Comparison of ENCODE assay signal across 9 cellular contexts in genomic region chr1:110872745-110873435, GRCh38. TPM values are rescaled to one million over a fixed set of nuclear protein-coding genes. Genes with fewer than 3 reads are reported as not detected.
DNase-seq lines count a peak whose midpoint lies in the region; ATAC-seq and TF ChIP-seq lines count a peak whose summit lies in the region.
"Had no signal": no experiment of that assay in that cellular context is flagged by ENCODE, and none has a peak within 500 bp of the region (broad histone marks: within the 10 kb centered on the region; RNA-seq: fewer than 3 reads in every experiment).

CD53 (plus strand) TSS chr1:110873148; CDS start chr1:110891409, 18,261 bp downstream.

- peaks cover 17% of the 10 kb centered on the region for H3K36me3 Mint-ChIP-seq in activated naive CD8-positive, alpha-beta T cell treated with anti-CD3 and anti-CD28 coated beads, Interleukin-2, amount 50 U/mL, for 24 hours (ENCODE audit: low read depth)
- H3K36me3 Mint-ChIP-seq in natural killer cell treated with Interleukin-12 subunit alpha and Interleukin-12 subunit beta and Interleukin-15 and Interleukin-18, amount 100 ng/mL, for 72 hours, result peaks cover 39% of the 10 kb centered on the region

- peak in 2 of 3 donors; percentile 76 to 85 for DNase-seq in Peyer's patch
- DNase-seq in activated naive CD8-positive, alpha-beta T cell treated with anti-CD3 and anti-CD28 coated beads, Interleukin-2, amount 50 U/mL, for 24 hours, result peak; percentile 41
- DNase-seq in natural killer cell treated with Interleukin-12 subunit alpha and Interleukin-12 subunit beta and Interleukin-15 and Interleukin-18, amount 100 ng/mL, for 72 hours (ENCODE audit: low spot score), result peak; percentile 75
- no peak for DNase-seq in ecto neural progenitor cell (ENCODE audit: low spot score)
- DNase-seq in NCI-H2171 (lab: John Stamatoyannopoulos, UW), result no peak
- no peak for DNase-seq in NCI-H524 treated with DMSO at 0.1 percent for 48 hours (lab: John Stamatoyannopoulos, UW)

- peak within 1 kb of the TSS; percentile 93 for H3K4me3 Mint-ChIP-seq in activated naive CD8-positive, alpha-beta T cell treated with anti-CD3 and anti-CD28 coated beads, Interleukin-2, amount 50 U/mL, for 24 hours
- peak within 1 kb of the TSS; percentile 100 for H3K4me3 Mint-ChIP-seq in natural killer cell treated with Interleukin-12 subunit alpha and Interleukin-12 subunit beta and Interleukin-15 and Interleukin-18, amount 100 ng/mL, for 72 hours

- no peaks in the 10 kb centered on the region for H3K36me3 ChIP-seq in Peyer's patch

- H3K4me3 ChIP-seq in Peyer's patch, result peak within 1 kb of the TSS; percentile 44 to 57 (median 44)

- no peaks in the 10 kb centered on the region for H3K4me1 ChIP-seq in Peyer's patch

- peak; percentile 42 to 56 for TF ChIP-seq POLR2A in Peyer's patch (IDR thresholded peaks at IDR 0.05)

- H3K4me1 Mint-ChIP-seq in activated naive CD8-positive, alpha-beta T cell treated with anti-CD3 and anti-CD28 coated beads, Interleukin-2, amount 50 U/mL, for 24 hours, result peaks cover 42% of the 10 kb centered on the region
- H3K4me1 Mint-ChIP-seq in natural killer cell treated with Interleukin-12 subunit alpha and Interleukin-12 subunit beta and Interleukin-15 and Interleukin-18, amount 100 ng/mL, for 72 hours (ENCODE audit: low read depth in 2 of 2), result peaks cover 51 to 60% of the 10 kb centered on the region in 2 donors

- H3K9me3 Mint-ChIP-seq in activated naive CD8-positive, alpha-beta T cell treated with anti-CD3 and anti-CD28 coated beads, Interleukin-2, amount 50 U/mL, for 24 hours, result peaks cover 1% of the 10 kb centered on the region
- peaks cover 3% of the 10 kb centered on the region for H3K9me3 Mint-ChIP-seq in natural killer cell treated with Interleukin-12 subunit alpha and Interleukin-12 subunit beta and Interleukin-15 and Interleukin-18, amount 100 ng/mL, for 72 hours

- no peaks in the 10 kb centered on the region for H3K9me3 ChIP-seq in Peyer's patch

- no peak for TF ChIP-seq CTCF in Peyer's patch (IDR thresholded peaks at IDR 0.05)

- ATAC-seq in GM18511 (IDR thresholded peaks at IDR 0.05; ENCODE audit: unreplicated experiment) (peak; percentile 58), HG02678 (IDR thresholded peaks at IDR 0.05; ENCODE audit: unreplicated experiment) (peak; percentile 66)
- peak; percentile 26 for ATAC-seq in activated naive CD8-positive, alpha-beta T cell treated with anti-CD3 and anti-CD28 coated beads, Interleukin-2, amount 50 U/mL, for 24 hours
- ATAC-seq in natural killer cell treated with Interleukin-12 subunit alpha and Interleukin-12 subunit beta and Interleukin-15 and Interleukin-18, amount 100 ng/mL, for 72 hours, result peak; percentile 59 to 68

- peak within 1 kb of the TSS; percentile 98 for H3K27ac Mint-ChIP-seq in activated naive CD8-positive, alpha-beta T cell treated with anti-CD3 and anti-CD28 coated beads, Interleukin-2, amount 50 U/mL, for 24 hours
- peak within 1 kb of the TSS; percentile 97 to 99 for H3K27ac Mint-ChIP-seq in natural killer cell treated with Interleukin-12 subunit alpha and Interleukin-12 subunit beta and Interleukin-15 and Interleukin-18, amount 100 ng/mL, for 72 hours

- H3K27me3 ChIP-seq in Peyer's patch, result no peaks in the 10 kb centered on the region

- H3K27me3 Mint-ChIP-seq in activated naive CD8-positive, alpha-beta T cell treated with anti-CD3 and anti-CD28 coated beads, Interleukin-2, amount 50 U/mL, for 24 hours, result no peaks in the 10 kb centered on the region
- no peaks in the 10 kb centered on the region for H3K27me3 Mint-ChIP-seq in natural killer cell treated with Interleukin-12 subunit alpha and Interleukin-12 subunit beta and Interleukin-15 and Interleukin-18, amount 100 ng/mL, for 72 hours

- peak within 1 kb of the TSS; percentile 69 to 84 (median 78) for H3K27ac ChIP-seq in Peyer's patch

RNA-seq across cellular contexts. Expression of gene CD53, which starts in this region (rescaled TPM):
- total RNA-seq in Peyer's patch, result 100 to 1,000 TPM in 1 of 4 donors, 10 to 100 TPM in 2, 1 to 10 TPM in 1; 6.9 to 166 (median 33.3) TPM
- 100 to 1,000 TPM; 357 to 897 TPM for total RNA-seq in natural killer cell treated with Interleukin-12 subunit alpha and Interleukin-12 subunit beta and Interleukin-15 and Interleukin-18, amount 100 ng/mL, for 72 hours
- total RNA-seq: LHCN-M2 had no signal

Comparison
In these comparisons a context has a peak if more than half of its experiments do, and no peak if none do; other contexts are left out.
1. DNase-seq: peak in Peyer's patch (2 of 3), activated naive CD8-positive, alpha-beta T cell treated with anti-CD3 and anti-CD28 coated beads, Interleukin-2, amount 50 U/mL, for 24 hours (single experiment) and natural killer cell treated with Interleukin-12 subunit alpha and Interleukin-12 subunit beta and Interleukin-15 and Interleukin-18, amount 100 ng/mL, for 72 hours (single experiment); none in ecto neural progenitor cell (single experiment), NCI-H2171 (single experiment) and NCI-H524 treated with DMSO at 0.1 percent for 48 hours (single experiment).
2. Peak in every context shown above with its lines, with median percentiles within 50 percentile points of each other: ATAC-seq.